In genomic region chrX:24661292-24661691, GRCh38 we compare ENCODE assay signal across 29 cellular contexts. TPM values are rescaled to one million over a fixed set of nuclear protein-coding genes. Genes with fewer than 3 reads are reported as not detected.
"Had no signal": no experiment of that assay in that cellular context is flagged by ENCODE, and none has a peak within 500 bp of the region (broad histone marks: within the 10 kb centered on the region; RNA-seq: fewer than 3 reads in every experiment).

No MANE protein-coding gene starts in this region.

- ATAC-seq: natural killer cell; psoas muscle; right cardiac atrium; right lobe of liver; stimulated activated effector memory CD8-positive, alpha-beta T cell treated with anti-CD3 and anti-CD28 coated beads, Interleukin-12 subunit alpha, Interleukin-12 subunit beta, amount 100 ng/mL, for 72 hours; stimulated activated naive B cell treated with anti-CD40 and anti-IgM and Interleukin-4, amounts not matched to agents 10 μg/mL and 1 μg/mL and 100 μg/mL, for 72 hours; upper lobe of right lung had no signal

- H3K4me3 Mint-ChIP-seq: natural killer cell; nephron; neural progenitor cell; stimulated activated effector memory CD8-positive, alpha-beta T cell treated with anti-CD3 and anti-CD28 coated beads, Interleukin-12 subunit alpha, Interleukin-12 subunit beta, amount 100 ng/mL, for 72 hours; stimulated activated naive B cell treated with anti-CD40 and anti-IgM and Interleukin-4, amounts not matched to agents 10 μg/mL and 1 μg/mL and 100 μg/mL, for 72 hours; stimulated activated naive CD8-positive, alpha-beta T cell treated with anti-CD3 and anti-CD28 coated beads, Interleukin-15, Interleukin-2, amounts not matched to agents 100 ng/mL and 50 ng/mL, for 24 hours; type B pancreatic cell had no signal

- H3K27me3 ChIP-seq: neural progenitor cell, ovary, right lobe of liver, sigmoid colon, stomach, thyroid gland, transverse colon, upper lobe of right lung, uterus had no signal

- H3K9me3 ChIP-seq: ovary, psoas muscle, right lobe of liver, sigmoid colon, stomach, thoracic aorta, thyroid gland, transverse colon, upper lobe of right lung, uterus had no signal

- H3K27ac Mint-ChIP-seq: natural killer cell; nephron; neural progenitor cell; progenitor cell of endocrine pancreas; stimulated activated effector memory CD8-positive, alpha-beta T cell treated with anti-CD3 and anti-CD28 coated beads, Interleukin-12 subunit alpha, Interleukin-12 subunit beta, amount 100 ng/mL, for 72 hours; stimulated activated naive B cell treated with anti-CD40 and anti-IgM and Interleukin-4, amounts not matched to agents 10 μg/mL and 1 μg/mL and 100 μg/mL, for 72 hours; stimulated activated naive CD8-positive, alpha-beta T cell treated with anti-CD3 and anti-CD28 coated beads, Interleukin-15, Interleukin-2, amounts not matched to agents 100 ng/mL and 50 ng/mL, for 24 hours; type B pancreatic cell had no signal

- H3K4me1 Mint-ChIP-seq: natural killer cell; nephron; stimulated activated effector memory CD8-positive, alpha-beta T cell treated with anti-CD3 and anti-CD28 coated beads, Interleukin-12 subunit alpha, Interleukin-12 subunit beta, amount 100 ng/mL, for 72 hours; stimulated activated naive B cell treated with anti-CD40 and anti-IgM and Interleukin-4, amounts not matched to agents 10 μg/mL and 1 μg/mL and 100 μg/mL, for 72 hours had no signal

- DNase-seq: natural killer cell; occipital lobe; ovary; posterior cingulate gyrus; psoas muscle; right cardiac atrium; right lobe of liver; sigmoid colon; small intestine; stimulated activated CD4-positive, alpha-beta T cell treated with anti-CD3 and anti-CD28 coated beads, Interleukin-15, amount 100 ng/mL, for 24 hours; stimulated activated CD4-positive, alpha-beta T cell treated with anti-CD3 and anti-CD28 coated beads, Interleukin-2, amount 100 ng/mL, for 24 hours; stimulated activated CD4-positive, alpha-beta T cell treated with anti-CD3 and anti-CD28 coated beads, Interleukin-2, amount 100 ng/mL, for 48 hours; stimulated activated CD4-positive, alpha-beta T cell treated with anti-CD3 and anti-CD28 coated beads, Interleukin-4, amount 100 ng/mL, for 24 hours; stimulated activated naive B cell treated with anti-CD40 and anti-IgM and Interleukin-4, amounts not matched to agents 10 μg/mL and 1 μg/mL and 100 μg/mL, for 72 hours; stimulated activated naive CD4-positive, alpha-beta T cell treated with Interleukin-2 at 50 U/mL for 16 hours; stomach; thyroid gland; transverse colon; upper lobe of right lung; uterus had no signal

- H3K36me3 ChIP-seq: neural progenitor cell, ovary, right lobe of liver, sigmoid colon, stomach, thoracic aorta, thyroid gland, transverse colon, upper lobe of right lung, uterus had no signal

- H3K9me3 Mint-ChIP-seq: natural killer cell; nephron; stimulated activated effector memory CD8-positive, alpha-beta T cell treated with anti-CD3 and anti-CD28 coated beads, Interleukin-12 subunit alpha, Interleukin-12 subunit beta, amount 100 ng/mL, for 72 hours; stimulated activated naive B cell treated with anti-CD40 and anti-IgM and Interleukin-4, amounts not matched to agents 10 μg/mL and 1 μg/mL and 100 μg/mL, for 72 hours; stimulated activated naive CD8-positive, alpha-beta T cell treated with anti-CD3 and anti-CD28 coated beads, Interleukin-15, Interleukin-2, amounts not matched to agents 100 ng/mL and 50 ng/mL, for 24 hours; type B pancreatic cell had no signal

- H3K27ac ChIP-seq: neural progenitor cell, ovary, parathyroid adenoma, psoas muscle, right lobe of liver, sigmoid colon, stomach, thoracic aorta, thyroid gland, transverse colon, upper lobe of right lung, uterus had no signal

- H3K27me3 Mint-ChIP-seq: progenitor cell of endocrine pancreas; stimulated activated naive CD8-positive, alpha-beta T cell treated with anti-CD3 and anti-CD28 coated beads, Interleukin-15, Interleukin-2, amounts not matched to agents 100 ng/mL and 50 ng/mL, for 24 hours; type B pancreatic cell had no signal

- H3K79me2 ChIP-seq: parathyroid adenoma had no signal

- H2AFZ ChIP-seq: neural progenitor cell, parathyroid adenoma had no signal

- FAIRE-seq: small intestine had no signal

- H3K9ac ChIP-seq: neural progenitor cell, parathyroid adenoma had no signal

- H3K4me2 ChIP-seq: neural progenitor cell had no signal

- H3K4me3 ChIP-seq: neural progenitor cell, ovary, psoas muscle, right lobe of liver, sigmoid colon, stomach, thoracic aorta, thyroid gland, transverse colon, upper lobe of right lung, uterus had no signal

- H3K4me1 ChIP-seq: parathyroid adenoma, psoas muscle, right lobe of liver, sigmoid colon, stomach, thyroid gland, transverse colon, upper lobe of right lung, uterus had no signal

- H3K36me3 Mint-ChIP-seq: natural killer cell; neural progenitor cell; stimulated activated effector memory CD8-positive, alpha-beta T cell treated with anti-CD3 and anti-CD28 coated beads, Interleukin-12 subunit alpha, Interleukin-12 subunit beta, amount 100 ng/mL, for 72 hours; stimulated activated naive B cell treated with anti-CD40 and anti-IgM and Interleukin-4, amounts not matched to agents 10 μg/mL and 1 μg/mL and 100 μg/mL, for 72 hours; type B pancreatic cell had no signal

RNA-seq across cellular contexts. Expression of gene PCYT1B, which starts 14.1 kb away (rescaled TPM):
- total RNA-seq: subcutaneous adipose tissue had no signal
